ENCODE assay signal across 8 cellular contexts in the genomic region with DNA sequence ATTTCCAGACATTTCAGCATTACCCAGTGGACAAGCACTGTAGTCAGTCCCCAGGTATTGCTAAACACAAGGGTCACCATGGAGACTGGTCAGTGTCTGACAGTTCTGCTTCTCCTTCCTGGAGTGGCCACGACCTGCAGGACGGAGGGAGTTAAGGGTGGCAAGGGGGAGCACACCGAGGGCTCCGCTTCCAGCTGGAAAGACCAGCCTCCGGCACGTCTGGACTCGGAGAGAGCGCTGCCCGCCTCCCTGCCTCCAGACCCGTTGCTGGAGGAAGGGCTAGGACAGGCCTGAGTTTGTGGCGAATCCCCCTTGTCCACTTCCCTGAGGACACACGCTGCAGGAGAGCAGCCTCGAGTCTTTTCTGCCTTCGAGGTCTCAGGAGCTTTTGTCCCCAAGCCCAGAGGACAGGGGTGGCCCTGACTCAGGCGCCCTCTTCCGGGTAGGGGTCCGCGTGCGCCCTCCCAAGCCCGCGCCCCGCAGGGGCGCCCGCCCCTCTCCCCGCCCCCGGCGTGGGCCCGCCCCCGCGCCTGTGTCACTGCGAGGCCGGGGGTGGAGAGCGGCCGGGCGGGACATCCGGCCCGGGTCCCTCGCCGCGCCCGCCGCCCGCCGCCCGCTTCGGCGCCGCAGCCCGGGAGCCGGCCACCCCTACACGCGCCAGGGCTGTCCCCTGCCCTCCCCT. TPM values are rescaled to one million over a fixed set of nuclear protein-coding genes. Genes with fewer than 3 reads are reported as not detected.
DNase-seq lines count a peak whose midpoint lies in the region; ATAC-seq and TF ChIP-seq lines count a peak whose summit lies in the region.

A gene with protein sequence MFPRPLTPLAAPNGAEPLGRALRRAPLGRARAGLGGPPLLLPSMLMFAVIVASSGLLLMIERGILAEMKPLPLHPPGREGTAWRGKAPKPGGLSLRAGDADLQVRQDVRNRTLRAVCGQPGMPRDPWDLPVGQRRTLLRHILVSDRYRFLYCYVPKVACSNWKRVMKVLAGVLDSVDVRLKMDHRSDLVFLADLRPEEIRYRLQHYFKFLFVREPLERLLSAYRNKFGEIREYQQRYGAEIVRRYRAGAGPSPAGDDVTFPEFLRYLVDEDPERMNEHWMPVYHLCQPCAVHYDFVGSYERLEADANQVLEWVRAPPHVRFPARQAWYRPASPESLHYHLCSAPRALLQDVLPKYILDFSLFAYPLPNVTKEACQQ (plus strand): TSS at position 562 of the 682 bp plus-strand sequence. CDS start 230 bp downstream, outside the sequence.

- peak within 1 kb of the TSS; percentile 90 for H3K27ac Mint-ChIP-seq in activated naive CD8-positive, alpha-beta T cell
- H3K27ac Mint-ChIP-seq in osteocyte (ENCODE audit: unreplicated experiment), result peak within 1 kb of the TSS; percentile 93

- peak within 1 kb of the TSS; percentile 77 for H3K4me3 ChIP-seq in BJ (ENCODE audit: low read depth, low read length)
- peak within 1 kb of the TSS; percentile 70 for H3K4me3 ChIP-seq in SK-N-MC
- H3K4me3 ChIP-seq in uterus, result peak within 1 kb of the TSS; percentile 70 to 75

- H3K9me3 Mint-ChIP-seq in activated naive CD8-positive, alpha-beta T cell (ENCODE audit: low read depth), result no peaks in the 10 kb centered on the region
- no peaks in the 10 kb centered on the region for H3K9me3 Mint-ChIP-seq in osteocyte (ENCODE audit: unreplicated experiment)

- no peaks in the 10 kb centered on the region for H3K4me1 ChIP-seq in uterus

- peak within 1 kb of the TSS; percentile 88 for H3K4me3 Mint-ChIP-seq in activated naive CD8-positive, alpha-beta T cell
- H3K4me3 Mint-ChIP-seq in osteocyte (ENCODE audit: unreplicated experiment), result peak within 1 kb of the TSS; percentile 77

- H3K27me3 Mint-ChIP-seq in activated naive CD8-positive, alpha-beta T cell, result no peaks in the 10 kb centered on the region
- no peaks in the 10 kb centered on the region for H3K27me3 Mint-ChIP-seq in osteocyte (ENCODE audit: unreplicated experiment)

- no peak for DNase-seq in BJ (ENCODE audit: low read depth)
- DNase-seq in SK-N-MC (ENCODE audit: low read depth, low spot score), result no peak
- DNase-seq in glomerular visceral epithelial cell (ENCODE audit: extremely low spot score), result peak; percentile 49
- DNase-seq in osteocyte (ENCODE audit: extremely low spot score, unreplicated experiment), result no peak
- DNase-seq in uterus, result peak; percentile 53 to 66

- TF ChIP-seq CTCF in BJ (IDR thresholded peaks at IDR 0.05; ENCODE audit: insufficient read depth, low read depth, low read length) (no peak), osteocyte (IDR thresholded peaks at IDR 0.05) (no peak), uterus (IDR thresholded peaks at IDR 0.05) (peak in 1 of 4 experiments; percentile 8)

- CTCF ChIA-PET in BJ (lab: Yijun Ruan, JAX), result interaction anchor here (0.8 to 1.5 kb wide), 4 partner anchors 15 to 91 kb away, joined by 3 to 4 read pairs (median 4); no protein-coding TSS in a partner anchor

- H3K9me3 ChIP-seq in SK-N-MC (ENCODE audit: low read depth, low read length) (no peaks in the 10 kb centered on the region), uterus (no peaks in the 10 kb centered on the region)

- H3K27ac ChIP-seq in SK-N-MC (peak within 1 kb of the TSS; percentile 74), uterus (peak within 1 kb of the TSS; percentile 80 to 92)

- POLR2A ChIA-PET in BJ (lab: Charles Lee), result no interaction called here

- H3K9ac ChIP-seq in SK-N-MC (ENCODE audit: insufficient read length), result peak within 1 kb of the TSS; percentile 69

- peak; percentile 75 for ATAC-seq in GM19025 (IDR thresholded peaks at IDR 0.05; ENCODE audit: low read depth, unreplicated experiment)
- peak; percentile 61 for ATAC-seq in HG03571 (IDR thresholded peaks at IDR 0.05; ENCODE audit: unreplicated experiment)

- H3K4me1 Mint-ChIP-seq in activated naive CD8-positive, alpha-beta T cell (ENCODE audit: low read depth), result peaks cover 38% of the 10 kb centered on the region
- peaks cover 19% of the 10 kb centered on the region for H3K4me1 Mint-ChIP-seq in osteocyte (ENCODE audit: unreplicated experiment)

- H3K36me3 ChIP-seq in BJ (ENCODE audit: control insufficient read depth, insufficient read depth, low read length) (peaks cover 6% of the 10 kb centered on the region; the same call in 1 of the 2 replicates), SK-N-MC (ENCODE audit: insufficient read depth, low read length) (peaks cover 5% of the 10 kb centered on the region; the same call in 1 of the 2 replicates), uterus (no peaks in the 10 kb centered on the region)

- intact Hi-C loops in uterus (cut with DNase I; ENCODE audit: low total_unique reads), result no loop called here

- no peaks in the 10 kb centered on the region for H3K36me3 Mint-ChIP-seq in activated naive CD8-positive, alpha-beta T cell
- H3K36me3 Mint-ChIP-seq in osteocyte (ENCODE audit: unreplicated experiment), result peaks cover 9% of the 10 kb centered on the region

- H3K27me3 ChIP-seq in BJ (ENCODE audit: control insufficient read depth, insufficient read depth, low read length) (no peaks in the 10 kb centered on the region; the same call in 1 of the 2 replicates), uterus (no peaks in the 10 kb centered on the region)

- TF ChIP-seq POLR2A in uterus (IDR thresholded peaks at IDR 0.05), result peak in 1 of 2 donors; percentile 39

RNA-seq across cellular contexts. Expression of the gene that starts here (rescaled TPM):
- polyA plus RNA-seq in BJ (2011; rRNA removed), result 18.6 and 32.3 TPM in 2 replicates
- polyA minus RNA-seq in BJ (2011; rRNA and poly(A)+ RNA removed), result 14.3 and 16.3 TPM in 2 replicates
- total RNA-seq in osteocyte (46.4 and 48.8 TPM in 2 replicates), uterus (10 to 100 TPM in 3 of 4 donors, 1 to 10 TPM in 1; 6.8 to 26.1 (median 17.9) TPM)

Comparison
In these comparisons a context has a peak if more than half of its experiments do, and no peak if none do; other contexts are left out.
1. DNase-seq: peak in glomerular visceral epithelial cell (single experiment) and uterus (2 of 2); none in BJ (single experiment), SK-N-MC (single experiment) and osteocyte (single experiment).
2. Peak in every context shown above with its lines, with median percentiles within 50 percentile points of each other: H3K4me3 ChIP-seq.